In the genomic region with DNA sequence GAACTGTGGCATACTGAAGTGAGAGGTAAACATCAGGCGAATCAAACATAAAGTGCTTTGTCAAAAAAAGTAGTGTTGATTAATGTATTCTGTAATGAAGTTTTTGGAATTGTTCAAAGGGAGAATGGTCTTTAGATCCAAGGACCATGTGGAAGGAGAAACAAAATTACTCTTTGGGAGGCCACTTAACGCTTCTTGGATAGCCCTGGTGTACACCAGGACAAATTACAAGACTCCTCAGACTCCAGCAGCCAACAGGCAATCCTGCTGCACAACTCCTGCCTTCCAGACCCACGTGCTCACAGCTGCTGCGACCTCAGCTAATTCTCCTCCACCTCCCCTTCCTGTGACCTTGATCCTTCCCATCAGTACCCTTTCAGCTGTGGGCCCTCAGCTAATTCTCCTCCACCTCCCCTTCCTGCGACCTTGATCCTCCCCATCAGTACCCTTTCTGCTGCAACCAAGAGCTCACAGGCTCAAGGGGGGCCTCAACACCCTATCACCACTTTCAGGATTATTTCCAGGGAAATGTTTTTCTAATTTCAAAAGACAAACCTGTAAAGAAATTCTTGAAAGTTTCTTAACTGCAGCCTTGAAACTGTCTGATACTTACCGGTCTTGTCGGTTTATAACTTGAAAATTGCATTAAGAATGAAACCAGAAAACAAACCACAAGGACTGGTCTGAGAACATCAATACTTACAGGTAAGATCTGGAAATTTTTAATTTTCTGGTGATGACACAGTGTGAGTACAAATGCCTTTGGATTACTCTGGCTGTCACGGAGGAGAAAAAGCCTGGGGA, we compare ENCODE assay signal across 13 cellular contexts. TPM values are rescaled to one million over a fixed set of nuclear protein-coding genes. Genes with fewer than 3 reads are reported as not detected.
DNase-seq lines count a peak whose midpoint lies in the region; ATAC-seq and TF ChIP-seq lines count a peak whose summit lies in the region.
"Had no signal": no experiment of that assay in that cellular context is flagged by ENCODE, and none has a peak within 500 bp of the region (broad histone marks: within the 10 kb centered on the region; RNA-seq: fewer than 3 reads in every experiment).

No MANE protein-coding gene starts in this region.

- H3K4me3 Mint-ChIP-seq in activated naive CD4-positive, alpha-beta T cell treated with anti-CD3 and anti-CD28 coated beads for 36 hours, result no peak overlapping the region
- H3K4me3 Mint-ChIP-seq in stimulated activated naive CD8-positive, alpha-beta T cell treated with anti-CD3 and anti-CD28 coated beads, Interleukin-15, Interleukin-2, amounts not matched to agents 100 ng/mL and 50 ng/mL, for 24 hours, result no peak overlapping the region
- no peak overlapping the region for H3K4me3 Mint-ChIP-seq in Calu3 (ENCODE audit: low read depth, unreplicated experiment)
- H3K4me3 Mint-ChIP-seq: IgD-negative memory B cell, neural crest cell had no signal

- peaks cover 2% of the 10 kb centered on the region for H3K27me3 Mint-ChIP-seq in activated naive CD4-positive, alpha-beta T cell treated with anti-CD3 and anti-CD28 coated beads for 36 hours (ENCODE audit: low read depth)
- H3K27me3 Mint-ChIP-seq in stimulated activated naive CD8-positive, alpha-beta T cell treated with anti-CD3 and anti-CD28 coated beads, Interleukin-15, Interleukin-2, amounts not matched to agents 100 ng/mL and 50 ng/mL, for 24 hours, result no peaks in the 10 kb centered on the region
- H3K27me3 Mint-ChIP-seq in Calu3 (ENCODE audit: unreplicated experiment), result no peaks in the 10 kb centered on the region

- ATAC-seq in HG02759 (IDR thresholded peaks at IDR 0.05; ENCODE audit: unreplicated experiment) (peak; percentile 39), omental fat pad (ENCODE audit: low FRiP score) (no peak)

- peak overlapping the region; percentile 6 for H3K27ac Mint-ChIP-seq in activated naive CD4-positive, alpha-beta T cell treated with anti-CD3 and anti-CD28 coated beads for 36 hours
- H3K27ac Mint-ChIP-seq in stimulated activated naive CD8-positive, alpha-beta T cell treated with anti-CD3 and anti-CD28 coated beads, Interleukin-15, Interleukin-2, amounts not matched to agents 100 ng/mL and 50 ng/mL, for 24 hours, result peak overlapping the region; percentile 65
- H3K27ac Mint-ChIP-seq in Calu3 (ENCODE audit: unreplicated experiment), result no peak overlapping the region
- H3K27ac Mint-ChIP-seq: IgD-negative memory B cell had no signal

- intact Hi-C loops in activated naive CD4-positive, alpha-beta T cell treated with anti-CD3 and anti-CD28 coated beads for 36 hours (cut with micrococcal nuclease), result loop anchor here (1.0 to 5.0 kb wide), 3 partner anchors 15 to 69 kb away; no protein-coding TSS in a partner anchor
- intact Hi-C loops in Calu3 (cut with micrococcal nuclease; ENCODE audit: unreplicated experiment), result loop anchor here (2.0 kb wide), 1 partner anchor 128 kb away; no protein-coding TSS in a partner anchor

- no peak for DNase-seq in activated naive CD4-positive, alpha-beta T cell treated with anti-CD3 and anti-CD28 coated beads for 36 hours
- DNase-seq in activated naive CD4-positive, alpha-beta T cell treated with Interleukin-2 at 50 U/mL for 16 hours, result no peak
- DNase-seq in H4 (ENCODE audit: low spot score) (no peak), omental fat pad (ENCODE audit: low spot score) (no peak), Calu3 (no peak)
- DNase-seq: RPMI8226 had no signal

- no peaks in the 10 kb centered on the region for H3K36me3 ChIP-seq in KOPT-K1 (ENCODE audit: insufficient read depth, low read length)

- CTCF ChIA-PET in activated naive CD4-positive, alpha-beta T cell treated with anti-CD3 and anti-CD28 coated beads for 36 hours (lab: Charles Lee), result interaction anchor here (0.6 to 2.7 kb wide), 3 partner anchors 16 to 546 kb away, joined by 3 to 9 read pairs (median 7); no protein-coding TSS in a partner anchor
- CTCF ChIA-PET in Calu3 (lab: Charles Lee), result interaction anchor here (1.3 kb wide), 1 partner anchor 127 kb away, joined by 6 read pairs; no protein-coding TSS in a partner anchor

- no peaks in the 10 kb centered on the region for H3K9me3 ChIP-seq in KOPT-K1 (ENCODE audit: insufficient read depth, low read length, poor library complexity, severe bottlenecking)

- no peaks in the 10 kb centered on the region for H3K9me3 Mint-ChIP-seq in activated naive CD4-positive, alpha-beta T cell treated with anti-CD3 and anti-CD28 coated beads for 36 hours
- H3K9me3 Mint-ChIP-seq in stimulated activated naive CD8-positive, alpha-beta T cell treated with anti-CD3 and anti-CD28 coated beads, Interleukin-15, Interleukin-2, amounts not matched to agents 100 ng/mL and 50 ng/mL, for 24 hours, result no peaks in the 10 kb centered on the region
- H3K9me3 Mint-ChIP-seq in Calu3 (ENCODE audit: low read depth, unreplicated experiment), result no peaks in the 10 kb centered on the region
- H3K9me3 Mint-ChIP-seq: IgD-negative memory B cell, neural crest cell had no signal

- peaks cover 15% of the 10 kb centered on the region for H3K4me1 Mint-ChIP-seq in activated naive CD4-positive, alpha-beta T cell treated with anti-CD3 and anti-CD28 coated beads for 36 hours (ENCODE audit: low read depth)
- H3K4me1 Mint-ChIP-seq in stimulated activated naive CD8-positive, alpha-beta T cell treated with anti-CD3 and anti-CD28 coated beads, Interleukin-15, Interleukin-2, amounts not matched to agents 100 ng/mL and 50 ng/mL, for 24 hours (ENCODE audit: low read depth), result peaks cover 17% of the 10 kb centered on the region
- H3K4me1 Mint-ChIP-seq in Calu3 (ENCODE audit: low read depth, unreplicated experiment), result peaks cover 15% of the 10 kb centered on the region
- H3K4me1 Mint-ChIP-seq: IgD-negative memory B cell had no signal

- BruUV-seq in Calu3 (replicated peaks; lab: Mats Ljungman, UMichigan), result no TSS peak

- H3K27ac ChIP-seq in KOPT-K1 (ENCODE audit: low read depth, low read length, poor library complexity, severe bottlenecking), result peak overlapping the region; percentile 35

- peaks cover 4% of the 10 kb centered on the region for H3K36me3 Mint-ChIP-seq in activated naive CD4-positive, alpha-beta T cell treated with anti-CD3 and anti-CD28 coated beads for 36 hours (ENCODE audit: low read depth)
- H3K36me3 Mint-ChIP-seq in stimulated activated naive CD8-positive, alpha-beta T cell treated with anti-CD3 and anti-CD28 coated beads, Interleukin-15, Interleukin-2, amounts not matched to agents 100 ng/mL and 50 ng/mL, for 24 hours (ENCODE audit: low read depth), result no peaks in the 10 kb centered on the region
- H3K36me3 Mint-ChIP-seq in Calu3 (ENCODE audit: insufficient read depth, unreplicated experiment), result peaks cover 64% of the 10 kb centered on the region
- H3K36me3 Mint-ChIP-seq: IgD-negative memory B cell had no signal

- no peak for TF ChIP-seq CTCF in omental fat pad (IDR thresholded peaks at IDR 0.05)
- TF ChIP-seq CTCF in Calu3 (IDR thresholded peaks at IDR 0.05; ENCODE audit: unreplicated experiment), result no peak

RNA-seq across cellular contexts. Expression of gene DDC, which starts 29.7 kb away (rescaled TPM):
- under 1 TPM in 1 of 2 experiments, not detected in 1; 0.38 TPM for total RNA-seq in activated naive CD4-positive, alpha-beta T cell treated with anti-CD3 and anti-CD28 coated beads for 36 hours
- total RNA-seq in H4 (2014; rRNA removed; shearing (Covaris generic)), result not detected in 2 replicates
- total RNA-seq in omental fat pad (under 1 TPM in 3 of 4 donors, not detected in 1; 0.44 to 0.79 (median 0.60) TPM), Calu3 (2022) (3.7 and 5.2 TPM in 2 replicates)
- total RNA-seq: G401, H1 had no signal
